In the genomic region with DNA sequence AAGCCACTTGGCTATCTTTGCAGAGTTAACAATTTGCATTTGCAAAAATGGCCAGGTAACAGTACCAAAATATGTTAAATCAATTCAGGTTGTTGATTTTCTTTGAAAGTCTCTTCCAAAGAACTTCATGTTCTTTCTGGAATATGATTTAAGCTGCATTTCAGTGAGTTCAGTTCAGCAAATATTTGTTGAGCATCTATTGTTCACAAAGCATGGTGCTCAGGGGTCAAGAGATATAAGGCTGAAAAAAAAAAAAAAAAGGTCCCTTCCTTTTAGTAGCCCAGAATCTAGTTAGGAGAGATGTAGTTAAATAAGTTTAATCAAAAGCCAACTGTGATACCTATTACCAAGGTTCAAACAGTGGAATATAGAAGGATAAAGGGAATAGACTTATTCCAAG, we compare ENCODE assay signal across 18 cellular contexts.
DNase-seq lines count a peak whose midpoint lies in the region; ATAC-seq, FAIRE-seq and TF ChIP-seq lines count a peak whose summit lies in the region.
"Had no signal": no experiment of that assay in that cellular context is flagged by ENCODE, and none has a peak within 500 bp of the region (broad histone marks: within the 10 kb centered on the region; RNA-seq: fewer than 3 reads in every experiment).

No MANE protein-coding gene starts in this region.

- peak overlapping the region; percentile 95 for H3K27ac Mint-ChIP-seq in mesothelial cell of epicardium
- peak overlapping the region; percentile 97 for H3K27ac Mint-ChIP-seq in stimulated activated naive B cell treated with anti-CD40 and anti-IgM and Interleukin-4, amounts not matched to agents 10 μg/mL and 1 μg/mL and 100 μg/mL, for 72 hours
- H3K27ac Mint-ChIP-seq in CD8-positive, alpha-beta T cell: no peak overlapping the region
- H3K27ac Mint-ChIP-seq: CD4-positive, CD25-positive, alpha-beta regulatory T cell had no signal

- no peak overlapping the region for H2AFZ ChIP-seq in K562 (ENCODE audit: low read depth, low read length)

- H3K4me3 ChIP-seq in HUES48 (ENCODE audit: low read depth, low read length) (no peak overlapping the region), K562 (no peak overlapping the region)
- no peak overlapping the region for H3K4me3 ChIP-seq in CD8-positive, alpha-beta T cell (ENCODE audit: low read depth, low read length)
- H3K4me3 ChIP-seq: dorsolateral prefrontal cortex, lower lobe of right lung, testis had no signal

- H3K79me2 ChIP-seq in K562 (ENCODE audit: control insufficient read depth, insufficient read depth, low read length): no peaks in the 10 kb centered on the region

- no peaks in the 10 kb centered on the region for H3K27me3 ChIP-seq in HUES48 (ENCODE audit: control insufficient read depth, insufficient read depth, low read length)
- H3K27me3 ChIP-seq in K562 (ENCODE audit: control insufficient read depth in 2 of 2, insufficient read depth in 2 of 2, low read length in 2 of 2): no peaks in the 10 kb centered on the region
- H3K27me3 ChIP-seq in CD8-positive, alpha-beta T cell (ENCODE audit: insufficient read depth, low read length): no peaks in the 10 kb centered on the region
- H3K27me3 ChIP-seq: dorsolateral prefrontal cortex, testis had no signal

- in situ Hi-C loops in K562 (cut with MboI): no loop called here

- no peak for TF ChIP-seq RAD21 in K562 (CRISPR knock-in tag; conservative IDR thresholded peaks at IDR 0.05 in 1 of 2, IDR thresholded peaks at IDR 0.05 in 1 of 2)

- H3K9me3 ChIP-seq in HUES48 (ENCODE audit: control insufficient read depth, insufficient read depth, low read length): no peaks in the 10 kb centered on the region
- H3K9me3 ChIP-seq in K562 (replicated peaks; ENCODE audit: control insufficient read depth, insufficient read depth, low read depth, low read length): no peaks in the 10 kb centered on the region
- no peaks in the 10 kb centered on the region for H3K9me3 ChIP-seq in CD8-positive, alpha-beta T cell (ENCODE audit: low read length)
- H3K9me3 ChIP-seq: lower lobe of right lung, testis had no signal

- H3K9me3 Mint-ChIP-seq in mesothelial cell of epicardium: no peaks in the 10 kb centered on the region
- H3K9me3 Mint-ChIP-seq in stimulated activated naive B cell treated with anti-CD40 and anti-IgM and Interleukin-4, amounts not matched to agents 10 μg/mL and 1 μg/mL and 100 μg/mL, for 72 hours: peaks cover 0 to 5% of the 10 kb centered on the region in 2 donors
- H3K9me3 Mint-ChIP-seq in CD8-positive, alpha-beta T cell: no peaks in the 10 kb centered on the region

- TF ChIP-seq POLR2A in K562 (conservative IDR thresholded peaks at IDR 0.05) (no peak), erythroblast (IDR thresholded peaks at IDR 0.05; ENCODE audit: low read length) (no peak)

- no peaks in the 10 kb centered on the region for H3K36me3 Mint-ChIP-seq in mesothelial cell of epicardium
- peaks cover 33 to 49% of the 10 kb centered on the region in 2 donors for H3K36me3 Mint-ChIP-seq in stimulated activated naive B cell treated with anti-CD40 and anti-IgM and Interleukin-4, amounts not matched to agents 10 μg/mL and 1 μg/mL and 100 μg/mL, for 72 hours
- H3K36me3 Mint-ChIP-seq in CD8-positive, alpha-beta T cell: no peaks in the 10 kb centered on the region

- intact Hi-C loops in K562 (cut with micrococcal nuclease): no loop called here
- intact Hi-C loops in CD8-positive, alpha-beta T cell (cut with DNase I, micrococcal nuclease): no loop called here

- CTCF ChIA-PET in K562 (lab: Yijun Ruan, JAX; ENCODE audit: low intra/inter-chr PET ratio): no interaction called here
- CTCF ChIA-PET in CD8-positive, alpha-beta T cell (lab: Charles Lee): no interaction called here

- H3K27ac ChIP-seq in HUES48 (ENCODE audit: low read depth, low read length): peak overlapping the region; percentile 80
- H3K27ac ChIP-seq in K562 (ENCODE audit: extremely low read depth, low read depth, low read length): no peak overlapping the region
- no peak overlapping the region for H3K27ac ChIP-seq in CD8-positive, alpha-beta T cell (ENCODE audit: low read depth, low read length)
- H3K27ac ChIP-seq: lower lobe of right lung had no signal

- peaks cover 77% of the 10 kb centered on the region for H3K4me1 Mint-ChIP-seq in mesothelial cell of epicardium
- peaks cover 64 to 98% of the 10 kb centered on the region in 2 donors for H3K4me1 Mint-ChIP-seq in stimulated activated naive B cell treated with anti-CD40 and anti-IgM and Interleukin-4, amounts not matched to agents 10 μg/mL and 1 μg/mL and 100 μg/mL, for 72 hours
- peaks cover 22% of the 10 kb centered on the region for H3K4me1 Mint-ChIP-seq in CD8-positive, alpha-beta T cell (ENCODE audit: low read depth)

- H3K36me3 ChIP-seq in HUES48 (ENCODE audit: control insufficient read depth, insufficient read depth, low read length): no peaks in the 10 kb centered on the region
- no peaks in the 10 kb centered on the region for H3K36me3 ChIP-seq in K562 (ENCODE audit: control insufficient read depth, insufficient read depth, low read length)
- no peaks in the 10 kb centered on the region for H3K36me3 ChIP-seq in CD8-positive, alpha-beta T cell (ENCODE audit: insufficient read depth, low read length)
- H3K36me3 ChIP-seq: lower lobe of right lung had no signal

- TF ChIP-seq CTCF in K562 (IDR thresholded peaks at IDR 0.05 in 2 of 3, conservative IDR thresholded peaks at IDR 0.05 in 1 of 3; ENCODE audit: insufficient read depth in 2 of 3, low read depth in 1 of 3, low read length in 3 of 3): no peak
- no peak for TF ChIP-seq CTCF in mesothelial cell of epicardium (IDR thresholded peaks at IDR 0.05; ENCODE audit: unreplicated experiment)
- no peak for TF ChIP-seq CTCF in CD8-positive, alpha-beta T cell (IDR thresholded peaks at IDR 0.05)

- H3K9me1 ChIP-seq in K562 (ENCODE audit: control insufficient read depth, insufficient read depth, low read length): no peaks in the 10 kb centered on the region

- no TSS peak for BruUV-seq in K562 (replicated peaks; lab: Mats Ljungman, UMichigan)

- no peak for ATAC-seq in K562
- no peak for ATAC-seq in stimulated activated naive B cell treated with anti-CD40 and anti-IgM and Interleukin-4, amounts not matched to agents 10 μg/mL and 1 μg/mL and 100 μg/mL, for 72 hours (replicated peaks)
- no peak for ATAC-seq in HG03045 (IDR thresholded peaks at IDR 0.05; ENCODE audit: unreplicated experiment)
- no peak for ATAC-seq in CD8-positive, alpha-beta T cell

- no peak for FAIRE-seq in K562 (lab: Jason Lieb, UNC)

- TF ChIP-seq EP300 in K562 (IDR thresholded peaks at IDR 0.05; ENCODE audit: low read length): no peak

- no peak overlapping the region for H3K4me3 Mint-ChIP-seq in mesothelial cell of epicardium
- peak overlapping the region; percentile 5 to 25 for H3K4me3 Mint-ChIP-seq in stimulated activated naive B cell treated with anti-CD40 and anti-IgM and Interleukin-4, amounts not matched to agents 10 μg/mL and 1 μg/mL and 100 μg/mL, for 72 hours
- H3K4me3 Mint-ChIP-seq in CD8-positive, alpha-beta T cell: no peak overlapping the region
- H3K4me3 Mint-ChIP-seq: CD4-positive, CD25-positive, alpha-beta regulatory T cell had no signal

- DNase-seq in K562 (ENCODE audit: extremely low read depth in 1 of 4, low spot score in 3 of 4) (no peak), mesothelial cell of epicardium (ENCODE audit: low spot score in 2 of 2, unreplicated experiment in 2 of 2) (no peak), NCI-H1417 treated with DMSO at 0.1 percent for 48 hours (lab: John Stamatoyannopoulos, UW) (no peak), erythroblast (lab: John Stamatoyannopoulos, UW) (no peak)
- DNase-seq in stimulated activated naive B cell treated with anti-CD40 and anti-IgM and Interleukin-4, amounts not matched to agents 10 μg/mL and 1 μg/mL and 100 μg/mL, for 72 hours: no peak
- no peak for DNase-seq in CD8-positive, alpha-beta T cell
- DNase-seq: activated CD4-positive, alpha-beta T cell treated with anti-CD3 and anti-CD28 coated beads, Interleukin-2, amount 50 U/mL, for 48 hours; activated effector memory CD4-positive, alpha-beta T cell treated with anti-CD3 and anti-CD28 coated beads, Interleukin-2, amount 50 U/mL, for 16 hours; CD4-positive, CD25-positive, alpha-beta regulatory T cell; MM.1S; NCI-H2107; SHP77; stimulated activated CD4-positive, alpha-beta T cell treated with anti-CD3 and anti-CD28 coated beads, Interleukin-15, amount 100 ng/mL, for 24 hours; testis had no signal

- peaks cover 45% of the 10 kb centered on the region for H3K4me1 ChIP-seq in HUES48 (ENCODE audit: control insufficient read depth, insufficient read depth, low read length)
- H3K4me1 ChIP-seq in K562 (replicated peaks in 1 of 2; ENCODE audit: control insufficient read depth in 2 of 2, insufficient read depth in 2 of 2, low read length in 2 of 2): peaks cover 0 to 9% of the 10 kb centered on the region in 2 experiments; a peak in 4 of 5 replicates
- H3K4me1 ChIP-seq in CD8-positive, alpha-beta T cell (ENCODE audit: insufficient read depth, low read length): no peaks in the 10 kb centered on the region

- no peaks in the 10 kb centered on the region for H3K27me3 Mint-ChIP-seq in mesothelial cell of epicardium (ENCODE audit: low read depth)
- H3K27me3 Mint-ChIP-seq in stimulated activated naive B cell treated with anti-CD40 and anti-IgM and Interleukin-4, amounts not matched to agents 10 μg/mL and 1 μg/mL and 100 μg/mL, for 72 hours: no peaks in the 10 kb centered on the region
- H3K27me3 Mint-ChIP-seq in CD8-positive, alpha-beta T cell (ENCODE audit: low read depth): no peaks in the 10 kb centered on the region
- H3K27me3 Mint-ChIP-seq: CD4-positive, CD25-positive, alpha-beta regulatory T cell had no signal

- POLR2A ChIA-PET in K562 (lab: Yijun Ruan, JAX): no interaction called here
- POLR2A ChIA-PET in CD8-positive, alpha-beta T cell (lab: Charles Lee): interaction anchor here (1.0 kb wide), 1 partner anchor 8 kb away, joined by 3 read pairs; no protein-coding TSS in a partner anchor

- H4K20me1 ChIP-seq in K562 (replicated peaks; ENCODE audit: control insufficient read depth, insufficient read depth, low read length): no peaks in the 10 kb centered on the region

- H3K4me2 ChIP-seq in K562 (ENCODE audit: insufficient read depth, low read length): no peak overlapping the region

- H3K9ac ChIP-seq in HUES48 (ENCODE audit: low read depth, low read length) (no peak overlapping the region), K562 (ENCODE audit: insufficient read depth in 1 of 2, low read depth in 2 of 2, low read length in 2 of 2) (no peak overlapping the region)

TF ChIP-seq in K562, 482 proteins besides CTCF, POLR2A, EP300 and RAD21:
- TF ChIP-seq ZNF75A (CRISPR knock-in tag; IDR thresholded peaks at IDR 0.05): no peak
- no peak for TF ChIP-seq TCF7L2 (IDR thresholded peaks at IDR 0.05; ENCODE audit: low read depth, low read length)
- TF ChIP-seq NFRKB (IDR thresholded peaks at IDR 0.05; ENCODE audit: low read depth): 0 out of 2 replicates have a peak, but pooled peaks have one; percentile 5
- no peak for TF ChIP-seq PCBP1 (IDR thresholded peaks at IDR 0.05; ENCODE audit: low read depth, low read length, poor library complexity, severe bottlenecking)
- no peak for TF ChIP-seq MEF2D (tag; conservative IDR thresholded peaks at IDR 0.05; ENCODE audit: low read depth)
- no peak for TF ChIP-seq CHCHD3 (CRISPR knock-in tag; IDR thresholded peaks at IDR 0.05)

Comparison
In these comparisons a context has a peak if more than half of its experiments do, and no peak if none do; other contexts are left out.
1. H3K4me3 Mint-ChIP-seq: peak in stimulated activated naive B cell treated with anti-CD40 and anti-IgM and Interleukin-4, amounts not matched to agents 10 μg/mL and 1 μg/mL and 100 μg/mL, for 72 hours (2 of 2); none in mesothelial cell of epicardium (single experiment) and CD8-positive, alpha-beta T cell (single experiment).